In genomic region chr20:4083103-4083864, GRCh38 we compare ENCODE assay signal across 1 cellular context.
TF ChIP-seq lines count a peak whose summit lies in the region.

No MANE protein-coding gene starts in this region.

TF ChIP-seq in K562, 482 proteins besides CTCF, POLR2A, EP300 and RAD21 (continues in another document):
- TF ChIP-seq CBX2 (IDR thresholded peaks at IDR 0.05; ENCODE audit: insufficient read depth, low read length, poor library complexity, severe bottlenecking) = no peak
- 0 out of 2 replicates have a peak, but pooled peaks have one; percentile 21 for TF ChIP-seq MAX (CRISPR knock-in tag; IDR thresholded peaks at IDR 0.05)
- TF ChIP-seq ZNF592 (IDR thresholded peaks at IDR 0.05) = 0 out of 2 replicates have a peak, but pooled peaks have one; percentile 18
- TF ChIP-seq ELF1 (tag; IDR thresholded peaks at IDR 0.05) = no peak
- peak; percentile 16; the same call in 1 of the 2 replicates for TF ChIP-seq PHF8 (IDR thresholded peaks at IDR 0.05; ENCODE audit: borderline replicate concordance, low read length)
- 0 out of 2 replicates have a peak, but pooled peaks have one; percentile 6 for TF ChIP-seq MYC (IDR thresholded peaks at IDR 0.05; ENCODE audit: low read depth, low read length)
- TF ChIP-seq MYC (CRISPR knock-in tag; IDR thresholded peaks at IDR 0.05; ENCODE audit: borderline replicate concordance, low read depth) = no peak
- no peak for TF ChIP-seq ARID3A (IDR thresholded peaks at IDR 0.05; ENCODE audit: borderline replicate concordance, low read depth, low read length)
- TF ChIP-seq FOXP4 (CRISPR knock-in tag; IDR thresholded peaks at IDR 0.05; ENCODE audit: borderline replicate concordance) = no peak
- TF ChIP-seq MAFG (tag; conservative IDR thresholded peaks at IDR 0.05) = 0 out of 2 replicates have a peak, but pooled peaks have one; percentile 20
- 0 out of 2 replicates have a peak, but pooled peaks have one; percentile 13 for TF ChIP-seq ZNF311 (CRISPR knock-in tag; IDR thresholded peaks at IDR 0.05)
- peak; percentile 37 for TF ChIP-seq BRD9 (IDR thresholded peaks at IDR 0.05; ENCODE audit: low read depth, partially characterized antibody)
- no peak for TF ChIP-seq RBM39 (optimal IDR thresholded peaks at IDR 0.05; ENCODE audit: low read depth, low read length)
- TF ChIP-seq TSC22D4 (tag; IDR thresholded peaks at IDR 0.05) = no peak
- peak; percentile 43 for TF ChIP-seq ARID1B (IDR thresholded peaks at IDR 0.05)
- peak; percentile 61 for TF ChIP-seq C11orf30 (IDR thresholded peaks at IDR 0.05; ENCODE audit: low read depth)
- TF ChIP-seq ARID2 (IDR thresholded peaks at IDR 0.05) = no peak
- TF ChIP-seq HNRNPLL (IDR thresholded peaks at IDR 0.05; ENCODE audit: low read depth, low read length, poor library complexity, severe bottlenecking) = no peak
- no peak for TF ChIP-seq POLR3A (IDR thresholded peaks at IDR 0.05; ENCODE audit: borderline replicate concordance, extremely low read depth, insufficient read depth, insufficient read length)
- no peak for TF ChIP-seq ZNF444 (CRISPR knock-in tag; IDR thresholded peaks at IDR 0.05)
- TF ChIP-seq EGR1 (conservative IDR thresholded peaks at IDR 0.05) = 0 out of 2 replicates have a peak, but pooled peaks have one; percentile 6
- TF ChIP-seq ZFX (CRISPR knock-in tag; IDR thresholded peaks at IDR 0.05) = peak; percentile 27; the same call in 1 of the 2 replicates
- no peak for TF ChIP-seq RNF2 (IDR thresholded peaks at IDR 0.05)
- TF ChIP-seq SAFB (IDR thresholded peaks at IDR 0.05; ENCODE audit: borderline replicate concordance, low read depth, low read length) = no peak
- TF ChIP-seq ZNF766 (CRISPR knock-in tag; conservative IDR thresholded peaks at IDR 0.05) = peak; percentile 49
- no peak for TF ChIP-seq KAT7 (CRISPR knock-in tag; IDR thresholded peaks at IDR 0.05; ENCODE audit: borderline replicate concordance)
- no peak for TF ChIP-seq USF1 (CRISPR knock-in tag; IDR thresholded peaks at IDR 0.05)
- no peak for TF ChIP-seq ESRRA (IDR thresholded peaks at IDR 0.05; ENCODE audit: borderline replicate concordance, low read depth)
- TF ChIP-seq CREB3L1 (IDR thresholded peaks at IDR 0.05; ENCODE audit: borderline replicate concordance, low read depth) = peak; percentile 24; the same call in 1 of the 2 replicates
- TF ChIP-seq RUNX1 (IDR thresholded peaks at IDR 0.05; ENCODE audit: low read depth) = no peak
- peak; percentile 87 for TF ChIP-seq VEZF1 (CRISPR knock-in tag; IDR thresholded peaks at IDR 0.05)
- peak; percentile 33; the same call in 1 of the 2 replicates for TF ChIP-seq ZNF316 (IDR thresholded peaks at IDR 0.05)
- no peak for TF ChIP-seq SP1 (CRISPR knock-in tag; IDR thresholded peaks at IDR 0.05)
- no peak for TF ChIP-seq MEIS2 (IDR thresholded peaks at IDR 0.05; ENCODE audit: partially characterized antibody)
- peak in 1 of 2 experiments; percentile 7 for TF ChIP-seq E2F6 (IDR thresholded peaks at IDR 0.05; ENCODE audit: borderline replicate concordance in 1 of 2, extremely low read depth in 1 of 2, insufficient read depth in 1 of 2, insufficient read length in 1 of 2, low read depth in 1 of 2, low read length in 1 of 2, poor library complexity in 1 of 2, severe bottlenecking in 1 of 2)
- no peak for TF ChIP-seq ZNF507 (tag; conservative IDR thresholded peaks at IDR 0.05)
- peak in 1 of 2 experiments; percentile 10; a peak in 1 of 4 replicates for TF ChIP-seq UBTF (IDR thresholded peaks at IDR 0.05; ENCODE audit: borderline replicate concordance in 1 of 2, low read depth in 2 of 2, low read length in 2 of 2)
- TF ChIP-seq ID3 (CRISPR knock-in tag; IDR thresholded peaks at IDR 0.05) = no peak
- TF ChIP-seq ID3 (tag; IDR thresholded peaks at IDR 0.05) = peak; percentile 60; the same call in 1 of the 2 replicates
- TF ChIP-seq FOXP1 (CRISPR knock-in tag; IDR thresholded peaks at IDR 0.05) = no peak
- TF ChIP-seq SIX5 (IDR thresholded peaks at IDR 0.05; ENCODE audit: borderline replicate concordance in 1 of 2, insufficient read depth in 1 of 2, low read depth in 1 of 2, low read length in 2 of 2) = no peak
- peak; percentile 24; the same call in 1 of the 2 replicates for TF ChIP-seq DPF2 (IDR thresholded peaks at IDR 0.05)
- 0 out of 2 replicates have a peak, but pooled peaks have one; percentile 15 for TF ChIP-seq ZNF764 (CRISPR knock-in tag; IDR thresholded peaks at IDR 0.05; ENCODE audit: low read depth)
- peak; percentile 60 for TF ChIP-seq NFE2 (IDR thresholded peaks at IDR 0.05; ENCODE audit: low read depth)
- 0 out of 2 replicates have a peak, but pooled peaks have one; percentile 30 for TF ChIP-seq LEF1 (IDR thresholded peaks at IDR 0.05)
- TF ChIP-seq PHF21A (IDR thresholded peaks at IDR 0.05; ENCODE audit: borderline replicate concordance, low read depth) = no peak
- peak; percentile 28; the same call in 1 of the 2 replicates for TF ChIP-seq L3MBTL2 (IDR thresholded peaks at IDR 0.05)
- no peak for TF ChIP-seq NFRKB (IDR thresholded peaks at IDR 0.05; ENCODE audit: low read depth)
